ENCODE assay signal across 23 cellular contexts in the genomic region with DNA sequence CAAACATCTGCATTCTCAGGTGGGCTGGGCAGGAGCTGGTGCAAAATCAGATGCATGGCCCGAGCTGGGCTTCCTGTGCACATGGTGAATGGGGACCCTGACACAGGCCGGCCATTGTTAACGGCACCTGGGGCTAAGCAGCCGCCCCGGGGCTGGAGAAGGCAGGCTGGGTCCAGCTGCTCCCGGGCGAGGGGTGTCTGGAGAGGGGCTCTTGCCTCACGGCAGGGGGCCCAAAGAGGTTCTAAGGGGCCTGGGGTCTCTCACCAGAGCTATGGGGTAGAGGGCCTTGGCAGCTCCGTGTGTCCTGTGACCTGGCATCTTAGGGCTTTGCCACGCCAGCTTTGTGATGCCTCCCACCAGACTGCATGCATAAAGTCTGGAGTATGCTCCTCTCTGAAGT. TPM values are rescaled to one million over a fixed set of nuclear protein-coding genes. Genes with fewer than 3 reads are reported as not detected.
A peak's percentile ranks its signal among the peaks of the same experiment; 100 is the strongest.
DNase-seq lines count a peak whose midpoint lies in the region; ATAC-seq, FAIRE-seq and TF ChIP-seq lines count a peak whose summit lies in the region.
"Had no signal": no experiment of that assay in that cellular context is flagged by ENCODE, and none has a peak within 500 bp of the region (broad histone marks: within the 10 kb centered on the region; RNA-seq: fewer than 3 reads in every experiment).

No MANE protein-coding gene starts in this region.

- no peak overlapping the region for H3K18ac ChIP-seq in mesenchymal stem cell (ENCODE audit: low read depth in 1 of 2, low read length in 2 of 2)

- H4K8ac ChIP-seq in mesenchymal stem cell (ENCODE audit: low read length), result no peak overlapping the region

- TF ChIP-seq CTCF in kidney (IDR thresholded peaks at IDR 0.05; ENCODE audit: borderline replicate concordance, extremely low read depth, insufficient read depth), result no peak

- peaks cover 0 to 13% (median 0%) of the 10 kb centered on the region in 11 experiments; a peak in 1 of 22 replicates for H4K20me1 ChIP-seq in BLaER1 treated with 17β-estradiol and CSF1 and Interleukin-3, amounts not matched to agents 10 nM and 100 nM

- ATAC-seq in Right ventricle myocardium inferior, result no peak
- ATAC-seq in GM18520 (IDR thresholded peaks at IDR 0.05; ENCODE audit: unreplicated experiment), result no peak

- POLR2A ChIA-PET in CD4-positive, alpha-beta memory T cell (lab: Charles Lee; ENCODE audit: partially characterized antibody), result no interaction called here

- H2BK5ac ChIP-seq in mesenchymal stem cell (ENCODE audit: low read depth, low read length, poor library complexity, severe bottlenecking), result no peak overlapping the region

- no peak overlapping the region for H3K14ac ChIP-seq in mesenchymal stem cell (ENCODE audit: low read length in 2 of 2)

- no peaks in the 10 kb centered on the region for H3K79me1 ChIP-seq in mesenchymal stem cell (replicated peaks; ENCODE audit: low read length, poor library complexity, severe bottlenecking)

- peak overlapping the region in 5 of 11 experiments; percentile 8 to 53 (median 32); a peak in 4 of 22 replicates for H3K27ac ChIP-seq in BLaER1 treated with 17β-estradiol and CSF1 and Interleukin-3, amounts not matched to agents 10 nM and 100 nM
- no peak overlapping the region for H3K27ac ChIP-seq in kidney (ENCODE audit: low read depth in 2 of 2, low read length in 2 of 2)
- H3K27ac ChIP-seq in mesenchymal stem cell (ENCODE audit: low read length, poor library complexity, severe bottlenecking), result no peak overlapping the region
- H3K27ac ChIP-seq in CD4-positive, alpha-beta memory T cell (ENCODE audit: low read depth, low read length), result no peak overlapping the region
- H3K27ac ChIP-seq: 22Rv1, C4-2B had no signal

- H3K36me3 Mint-ChIP-seq in CD4-positive, alpha-beta memory T cell, result no peaks in the 10 kb centered on the region

- peaks cover 0 to 12% (median 0%) of the 10 kb centered on the region in 11 experiments; a peak in 2 of 22 replicates for H3K27me3 ChIP-seq in BLaER1 treated with 17β-estradiol and CSF1 and Interleukin-3, amounts not matched to agents 10 nM and 100 nM
- H3K27me3 ChIP-seq in mesenchymal stem cell (ENCODE audit: control insufficient read depth in 1 of 2, insufficient read depth in 1 of 2, low read length in 2 of 2), result peaks cover 18 to 59% of the 10 kb centered on the region in 2 experiments
- no peaks in the 10 kb centered on the region for H3K27me3 ChIP-seq in CD4-positive, alpha-beta memory T cell (ENCODE audit: insufficient read depth, low read length)
- H3K27me3 ChIP-seq: BE2C had no signal

- intact Hi-C loops in Right ventricle myocardium inferior (cut with DNase I) (no loop called here), cardiac septum (cut with DNase I) (no loop called here), kidney (cut with DNase I) (no loop called here)
- intact Hi-C loops in CD4-positive, alpha-beta memory T cell (cut with micrococcal nuclease), result no loop called here

- H3K27me3 Mint-ChIP-seq in CD4-positive, alpha-beta memory T cell, result peaks cover 0 to 3% of the 10 kb centered on the region in 2 donors
- H3K27me3 Mint-ChIP-seq: CD4-positive, alpha-beta T cell had no signal

- no peak overlapping the region for H3K23ac ChIP-seq in mesenchymal stem cell (ENCODE audit: low read length in 2 of 2)

- peaks cover 0 to 2% (median 0%) of the 10 kb centered on the region in 8 donors for H3K9me3 Mint-ChIP-seq in CD4-positive, alpha-beta memory T cell
- H3K9me3 Mint-ChIP-seq: CD4-positive, alpha-beta T cell; HFFc6 had no signal

- no peak overlapping the region for H4K91ac ChIP-seq in mesenchymal stem cell (ENCODE audit: low read length)

- H3K4ac ChIP-seq in mesenchymal stem cell (ENCODE audit: low read depth in 1 of 2, low read length in 2 of 2), result no peak overlapping the region

- no peak overlapping the region for H2AFZ ChIP-seq in mesenchymal stem cell (ENCODE audit: low read depth, low read length)

- CTCF ChIA-PET in CD4-positive, alpha-beta memory T cell (lab: Charles Lee; ENCODE audit: partially characterized antibody), result no interaction called here

- H3K4me1 ChIP-seq in BLaER1 treated with 17β-estradiol and CSF1 and Interleukin-3, amounts not matched to agents 10 nM and 100 nM, result peaks cover 33 to 79% (median 62%) of the 10 kb centered on the region in 10 experiments
- H3K4me1 ChIP-seq in kidney (ENCODE audit: control insufficient read depth in 1 of 2, insufficient read depth in 1 of 2, low read depth in 1 of 2, low read length in 2 of 2), result peaks cover 0 to 2% of the 10 kb centered on the region in 2 donors
- peaks cover 10% of the 10 kb centered on the region for H3K4me1 ChIP-seq in mesenchymal stem cell (ENCODE audit: control insufficient read depth, insufficient read depth, low read depth, low read length)
- peaks cover 5% of the 10 kb centered on the region for H3K4me1 ChIP-seq in CD4-positive, alpha-beta memory T cell (ENCODE audit: insufficient read depth, low read length)

- no peak for FAIRE-seq in kidney (lab: Jason Lieb, UNC)
- FAIRE-seq: A204.1, GM12891, GM18507, H54 had no signal

- no peaks in the 10 kb centered on the region for H3K9me3 ChIP-seq in BLaER1 treated with 17β-estradiol and CSF1 and Interleukin-3, amounts not matched to agents 10 nM and 100 nM (replicated peaks in 1 of 11)
- H3K9me3 ChIP-seq in kidney (ENCODE audit: control insufficient read depth in 1 of 2, low read length in 2 of 2) (no peaks in the 10 kb centered on the region), mesenchymal stem cell (ENCODE audit: control insufficient read depth, low read length) (no peaks in the 10 kb centered on the region)
- H3K9me3 ChIP-seq in CD4-positive, alpha-beta memory T cell (ENCODE audit: control insufficient read depth in 1 of 2, low read length in 2 of 2), result no peaks in the 10 kb centered on the region
- H3K9me3 ChIP-seq: BE2C, HAP-1 had no signal

- peak overlapping the region in 10 of 11 experiments; percentile 51 to 78 (median 62); a peak in 19 of 22 replicates for H3K4me2 ChIP-seq in BLaER1 treated with 17β-estradiol and CSF1 and Interleukin-3, amounts not matched to agents 10 nM and 100 nM
- no peak overlapping the region for H3K4me2 ChIP-seq in mesenchymal stem cell (ENCODE audit: low read length, poor library complexity, severe bottlenecking)

- DNase-seq in Right ventricle myocardium inferior (ENCODE audit: missing footprints) (peak; percentile 37), cardiac septum (ENCODE audit: low spot score) (no peak), kidney (peak; percentile 48), mesenchymal stem cell (no peak)
- DNase-seq in CD4-positive, alpha-beta memory T cell, result no peak
- DNase-seq: BE2C; Calu3; CD4-positive, alpha-beta T cell; GF-D8; GOT3; HFFc6 had no signal

- no peak overlapping the region for H3K27ac Mint-ChIP-seq in CD4-positive, alpha-beta memory T cell
- H3K27ac Mint-ChIP-seq: CD4-positive, alpha-beta T cell; HFFc6 had no signal

- no peak overlapping the region for H3K4me3 ChIP-seq in BLaER1 treated with 17β-estradiol and CSF1 and Interleukin-3, amounts not matched to agents 10 nM and 100 nM
- H3K4me3 ChIP-seq in kidney (ENCODE audit: low read length in 2 of 2) (no peak overlapping the region), mesenchymal stem cell (ENCODE audit: insufficient read depth in 1 of 2, low read depth in 1 of 2, low read length in 2 of 2) (no peak overlapping the region)
- H3K4me3 ChIP-seq in CD4-positive, alpha-beta memory T cell (ENCODE audit: low read length in 2 of 2), result no peak overlapping the region
- H3K4me3 ChIP-seq: HAP-1 had no signal

- peak overlapping the region in 4 of 11 experiments; percentile 1 to 19 (median 10); a peak in 2 of 22 replicates for H3K9ac ChIP-seq in BLaER1 treated with 17β-estradiol and CSF1 and Interleukin-3, amounts not matched to agents 10 nM and 100 nM
- H3K9ac ChIP-seq in kidney (ENCODE audit: low read length in 2 of 2), result no peak overlapping the region
- H3K9ac ChIP-seq in mesenchymal stem cell (ENCODE audit: low read length), result no peak overlapping the region

- no peak overlapping the region for H3K4me3 Mint-ChIP-seq in CD4-positive, alpha-beta memory T cell
- H3K4me3 Mint-ChIP-seq: CD4-positive, alpha-beta T cell; HFFc6 had no signal

- H2BK15ac ChIP-seq in mesenchymal stem cell (ENCODE audit: low read depth, poor library complexity, severe bottlenecking), result no peak overlapping the region

- no peak overlapping the region for H2BK12ac ChIP-seq in mesenchymal stem cell (ENCODE audit: low read length in 2 of 2)

- H2AK5ac ChIP-seq in mesenchymal stem cell (ENCODE audit: low read length, severe bottlenecking), result no peak overlapping the region

- H2BK120ac ChIP-seq in mesenchymal stem cell (ENCODE audit: low read depth, low read length), result no peak overlapping the region

- WGBS in mesenchymal stem cell, result 84% methylated on average over 9 of the region's 10 CpGs

- no peaks in the 10 kb centered on the region for H3K36me3 ChIP-seq in BLaER1 treated with 17β-estradiol and CSF1 and Interleukin-3, amounts not matched to agents 10 nM and 100 nM
- H3K36me3 ChIP-seq in kidney (ENCODE audit: control insufficient read depth in 1 of 2, insufficient read depth in 2 of 2, low read length in 2 of 2) (no peaks in the 10 kb centered on the region), mesenchymal stem cell (ENCODE audit: control insufficient read depth in 1 of 2, insufficient read depth in 2 of 2, low read depth in 1 of 2, low read length in 2 of 2) (no peaks in the 10 kb centered on the region)
- no peaks in the 10 kb centered on the region for H3K36me3 ChIP-seq in CD4-positive, alpha-beta memory T cell (ENCODE audit: insufficient read depth, low read length)
- H3K36me3 ChIP-seq: BE2C, HAP-1 had no signal

- H3K4me1 Mint-ChIP-seq in CD4-positive, alpha-beta memory T cell, result peaks cover 1 to 6% (median 2%) of the 10 kb centered on the region in 4 donors

RNA-seq across cellular contexts. Expression of a gene that starts 5.1 kb away (rescaled TPM):
- total RNA-seq in Right ventricle myocardium inferior (8.3 TPM), cardiac septum (7.2 TPM), kidney (10.1 TPM)
- polyA plus RNA-seq in kidney (ENCODE audit: insufficient read depth, low read depth, low replicate concordance), result 4.0 TPM
- polyA plus RNA-seq in mesenchymal stem cell (2013, experiment 1 of 2), result 9.6 TPM
- 9.8 TPM for polyA plus RNA-seq in mesenchymal stem cell (2013, experiment 2 of 2)
- total RNA-seq in CD4-positive, alpha-beta memory T cell, result 10 to 100 TPM; 14.8 to 15.0 TPM
- under 1 TPM; 0.35 to 0.87 TPM for polyA plus RNA-seq in CD4-positive, alpha-beta memory T cell

RNA-seq across cellular contexts. Expression of a gene that starts 45.7 kb away (rescaled TPM):
- total RNA-seq in Right ventricle myocardium inferior, result not detected
- not detected for total RNA-seq in cardiac septum
- total RNA-seq in kidney, result not detected
- not detected for polyA plus RNA-seq in kidney (ENCODE audit: insufficient read depth, low read depth, low replicate concordance)
- polyA plus RNA-seq in mesenchymal stem cell (2013, experiment 1 of 2), result not detected
- not detected for polyA plus RNA-seq in mesenchymal stem cell (2013, experiment 2 of 2)
- total RNA-seq in CD4-positive, alpha-beta memory T cell, result not detected
- polyA plus RNA-seq in CD4-positive, alpha-beta memory T cell, result not detected
- total RNA-seq: Calu3, Daoy, G401, HFFc6 had no signal
- polyA plus RNA-seq: AG04450 had no signal

RNA-seq across cellular contexts. Expression of a gene that starts 53.2 kb away (rescaled TPM):
- total RNA-seq in Right ventricle myocardium inferior (not detected), cardiac septum (0.03 TPM), kidney (2.3 TPM)
- 0.84 TPM for polyA plus RNA-seq in kidney (ENCODE audit: insufficient read depth, low read depth, low replicate concordance)
- under 0.01 TPM for polyA plus RNA-seq in mesenchymal stem cell (2013, experiment 1 of 2)
- not detected for polyA plus RNA-seq in mesenchymal stem cell (2013, experiment 2 of 2)
- total RNA-seq in CD4-positive, alpha-beta memory T cell, result not detected
- polyA plus RNA-seq in CD4-positive, alpha-beta memory T cell, result not detected
- total RNA-seq: CD4-positive, alpha-beta T cell; Daoy; HFFc6 had no signal
- polyA plus RNA-seq: AG04450 had no signal

Comparison
In these comparisons a context has a peak if more than half of its experiments do, and no peak if none do; other contexts are left out.
1. DNase-seq: peak in Right ventricle myocardium inferior (single experiment) and kidney (single experiment); none in cardiac septum (single experiment), mesenchymal stem cell (single experiment) and CD4-positive, alpha-beta memory T cell (0 of 5).